In genomic region chr5:143729334-143729946, GRCh38 we compare ENCODE assay signal across 27 cellular contexts.
"Had no signal": no experiment of that assay in that cellular context is flagged by ENCODE, and none has a peak within 500 bp of the region (broad histone marks: within the 10 kb centered on the region; RNA-seq: fewer than 3 reads in every experiment).

No MANE protein-coding gene starts in this region.

- H3K27me3 ChIP-seq: left lung, pancreas, sigmoid colon, spleen, suprapubic skin, tibial artery, upper lobe of right lung had no signal

- H3K4me1 ChIP-seq: left lung, pancreas, prostate gland, spleen, suprapubic skin, upper lobe of right lung had no signal

- DNase-seq: hippocampal formation; kidney glomerular epithelial cell; left cardiac atrium; left lung; mesendoderm; naive B cell; natural killer cell; nephron progenitor cell; pancreas; posterior cingulate gyrus; retina; right cardiac atrium; sigmoid colon; small intestine; spleen; stimulated activated CD4-positive, alpha-beta T cell treated with anti-CD3 and anti-CD28 coated beads, Interleukin-4, amount 100 ng/mL, for 24 hours; stimulated activated naive CD4-positive, alpha-beta T cell; tibial artery; trophoblast cell; upper lobe of right lung had no signal

- ATAC-seq: left cardiac atrium; left lung; natural killer cell; pancreas; stimulated activated effector memory CD8-positive, alpha-beta T cell treated with anti-CD3 and anti-CD28 coated beads, Interleukin-12 subunit alpha, Interleukin-12 subunit beta, amount 100 ng/mL, for 72 hours; upper lobe of right lung had no signal

- FAIRE-seq: keratinocyte, pancreas, small intestine, urothelium cell line had no signal

- H3K4me3 ChIP-seq: left lung, lung, pancreas, prostate gland, sigmoid colon, spleen, suprapubic skin, thoracic aorta, tibial artery, upper lobe of right lung had no signal

- H3K9me3 ChIP-seq: pancreas, prostate gland, suprapubic skin, thoracic aorta, tibial artery, upper lobe of right lung had no signal

- H3K27ac ChIP-seq: left lung, pancreas, prostate gland, sigmoid colon, spleen, suprapubic skin, thoracic aorta, tibial artery, upper lobe of right lung had no signal

- H3K36me3 ChIP-seq: left lung, pancreas, prostate gland, sigmoid colon, spleen, suprapubic skin, thoracic aorta, tibial artery, upper lobe of right lung had no signal
